Comparison of ENCODE assay signal across 9 cellular contexts in genomic region chr1:247448107-247448778, GRCh38. TPM values are rescaled to one million over a fixed set of nuclear protein-coding genes. Genes with fewer than 3 reads are reported as not detected.
DNase-seq lines count a peak whose midpoint lies in the region; ATAC-seq and TF ChIP-seq lines count a peak whose summit lies in the region.
"Had no signal": no experiment of that assay in that cellular context is flagged by ENCODE, and none has a peak within 500 bp of the region (broad histone marks: within the 10 kb centered on the region; RNA-seq: fewer than 3 reads in every experiment).

No MANE protein-coding gene starts in this region.

- H3K27me3 Mint-ChIP-seq in T-helper 2 cell treated with Interferon-gamma antibody and Interleukin-4, amounts not matched to agents 5 μg/mL and 100 μg/mL, for 36 hours (ENCODE audit: low read depth): no peaks in the 10 kb centered on the region

- H3K27ac ChIP-seq in PC-3 (ENCODE audit: low read length): no peak overlapping the region

- peaks cover 20% of the 10 kb centered on the region for H3K27me3 ChIP-seq in PC-3 (ENCODE audit: low read length)
- H3K27me3 ChIP-seq in skeletal muscle satellite cell (ENCODE audit: control insufficient read depth, insufficient read depth, low read length): no peaks in the 10 kb centered on the region

- POLR2A ChIA-PET in PC-3 (lab: Charles Lee; ENCODE audit: unreplicated experiment): interaction anchor here (0.6 kb wide), 2 partner anchors 41 to 55 kb away, joined by 3 to 4 read pairs; no protein-coding TSS in a partner anchor

- TF ChIP-seq CTCF in PC-3 (conservative IDR thresholded peaks at IDR 0.05; ENCODE audit: low read depth, low read length): 0 out of 2 replicates have a peak, but pooled peaks have one; percentile 39

- no peaks in the 10 kb centered on the region for H3K79me2 ChIP-seq in PC-3 (ENCODE audit: low read length)

- H3K4me1 ChIP-seq in PC-3 (ENCODE audit: insufficient read depth, low read length) (peaks cover 6% of the 10 kb centered on the region; the same call in 1 of the 2 replicates), skeletal muscle satellite cell (ENCODE audit: control insufficient read depth, insufficient read depth, low read length) (peaks cover 4% of the 10 kb centered on the region)

- no peak overlapping the region for H3K4me3 Mint-ChIP-seq in T-helper 2 cell treated with Interferon-gamma antibody and Interleukin-4, amounts not matched to agents 5 μg/mL and 100 μg/mL, for 36 hours

- peak; percentile 6 to 25 for DNase-seq in activated CD4-positive, alpha-beta T cell treated with anti-CD3 and anti-CD28 coated beads for 24 hours (ENCODE audit: low read depth in 2 of 2)
- DNase-seq in activated CD4-positive, alpha-beta T cell treated with anti-CD3 and anti-CD28 coated beads, Interleukin-2, amount 50 U/mL, for 4 hours: no peak
- peak; percentile 71 for DNase-seq in PC-3
- peak; percentile 63 for DNase-seq in cerebellar cortex (ENCODE audit: low spot score)
- peak; percentile 71 for DNase-seq in iris pigment epithelial cell (ENCODE audit: low read depth)
- no peak for DNase-seq in T-helper 2 cell treated with Interferon-gamma antibody and Interleukin-4, amounts not matched to agents 5 μg/mL and 100 μg/mL, for 36 hours (ENCODE audit: low spot score)
- no peak for DNase-seq in GM19240 (ENCODE audit: insufficient read length, low spot score)
- DNase-seq: DND-41 had no signal

- H3K4me1 Mint-ChIP-seq in T-helper 2 cell treated with Interferon-gamma antibody and Interleukin-4, amounts not matched to agents 5 μg/mL and 100 μg/mL, for 36 hours (ENCODE audit: low read depth): no peaks in the 10 kb centered on the region

- H3K9me3 ChIP-seq in PC-3 (ENCODE audit: low read length) (no peaks in the 10 kb centered on the region), skeletal muscle satellite cell (replicated peaks; ENCODE audit: low read length) (no peaks in the 10 kb centered on the region)

- H3K27ac Mint-ChIP-seq in T-helper 2 cell treated with Interferon-gamma antibody and Interleukin-4, amounts not matched to agents 5 μg/mL and 100 μg/mL, for 36 hours: no peak overlapping the region

- peak; percentile 85 for ATAC-seq in PC-3

- TSS peak; percentile 30 for BruUV-seq in PC-3 (replicated peaks; lab: Mats Ljungman, UMichigan)

- H3K4me3 ChIP-seq in PC-3 (ENCODE audit: low read length) (peak overlapping the region; percentile 64), skeletal muscle satellite cell (ENCODE audit: low read length) (peak overlapping the region; percentile 70)

- no peaks in the 10 kb centered on the region for H3F3A ChIP-seq in PC-3 (ENCODE audit: low read length, unreplicated experiment)

- H3K9me2 ChIP-seq in PC-3 (replicated peaks; ENCODE audit: low read length): no peaks in the 10 kb centered on the region

- H3K36me3 Mint-ChIP-seq in T-helper 2 cell treated with Interferon-gamma antibody and Interleukin-4, amounts not matched to agents 5 μg/mL and 100 μg/mL, for 36 hours (ENCODE audit: low read depth): no peaks in the 10 kb centered on the region

- intact Hi-C loops in PC-3 (cut with micrococcal nuclease): loop anchor here (1.0 to 2.0 kb wide), 3 partner anchors 35 to 58 kb away; no protein-coding TSS in a partner anchor

- H4K20me1 ChIP-seq in PC-3 (ENCODE audit: low read length): no peaks in the 10 kb centered on the region

- H3K36me3 ChIP-seq in PC-3 (ENCODE audit: low read depth, low read length): no peaks in the 10 kb centered on the region
- H3K36me3 ChIP-seq in skeletal muscle satellite cell (ENCODE audit: insufficient read depth, low read length): no peaks in the 10 kb centered on the region

- H3K4me2 ChIP-seq in PC-3 (ENCODE audit: low read length): peak overlapping the region; percentile 95
- peak overlapping the region; percentile 88 for H3K4me2 ChIP-seq in skeletal muscle satellite cell (ENCODE audit: low read length)

- CTCF ChIA-PET in PC-3 (lab: Charles Lee): interaction anchor here (0.6 to 1.3 kb wide), 2 partner anchors 47 to 58 kb away, joined by 5 to 7 read pairs; no protein-coding TSS in a partner anchor

- H3K9ac ChIP-seq in PC-3 (ENCODE audit: low read length): peak overlapping the region; percentile 72
- peak overlapping the region; percentile 72 for H3K9ac ChIP-seq in skeletal muscle satellite cell (ENCODE audit: low read depth, low read length)

- peak overlapping the region; percentile 99 for H2AFZ ChIP-seq in PC-3 (ENCODE audit: low read length)

- H3K9me3 Mint-ChIP-seq in T-helper 2 cell treated with Interferon-gamma antibody and Interleukin-4, amounts not matched to agents 5 μg/mL and 100 μg/mL, for 36 hours: no peaks in the 10 kb centered on the region

RNA-seq across cellular contexts. Expression of gene OR2B11, which starts 9.7 kb away (rescaled TPM):
- not detected in 2 replicates for total RNA-seq in PC-3 (2014; rRNA removed)
- not detected in 2 replicates for total RNA-seq in skeletal muscle satellite cell (2012; rRNA removed)

RNA-seq across cellular contexts. Expression of gene NLRP3, which starts 32.3 kb away (rescaled TPM):
- total RNA-seq in PC-3 (2014; rRNA removed): 0.35 and 0.40 TPM in 2 replicates
- total RNA-seq in skeletal muscle satellite cell (2012; rRNA removed): not detected in 2 replicates

Comparison
In these comparisons a context has a peak if more than half of its experiments do, and no peak if none do; other contexts are left out.
1. DNase-seq: peak in activated CD4-positive, alpha-beta T cell treated with anti-CD3 and anti-CD28 coated beads for 24 hours (2 of 2), PC-3 (single experiment), cerebellar cortex (single experiment) and iris pigment epithelial cell (single experiment); none in activated CD4-positive, alpha-beta T cell treated with anti-CD3 and anti-CD28 coated beads, Interleukin-2, amount 50 U/mL, for 4 hours (0 of 2), T-helper 2 cell treated with Interferon-gamma antibody and Interleukin-4, amounts not matched to agents 5 μg/mL and 100 μg/mL, for 36 hours (single experiment) and GM19240 (single experiment).